Comparison of ENCODE assay signal across 1 cellular context in the genomic region with DNA sequence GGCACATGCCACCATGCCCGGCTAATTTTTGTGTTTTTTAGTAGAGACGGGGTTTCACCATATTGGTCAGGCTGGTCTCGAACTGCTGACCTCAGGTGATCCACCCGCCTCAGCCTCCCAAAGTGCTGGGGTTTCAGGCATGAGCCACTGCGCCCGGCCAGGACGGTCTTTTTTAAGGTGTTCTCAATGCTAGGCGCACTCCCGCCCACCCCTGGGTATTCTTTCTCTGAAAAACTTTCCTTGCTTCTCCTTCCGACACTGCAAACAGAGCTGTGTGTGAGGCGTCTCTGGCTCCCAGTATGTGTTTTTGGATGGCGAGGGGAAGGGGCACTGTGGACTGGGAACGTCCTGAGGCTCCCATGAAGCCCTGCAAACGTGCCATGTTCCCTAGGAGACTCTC. TPM values are rescaled to one million over a fixed set of nuclear protein-coding genes. Genes with fewer than 3 reads are reported as not detected.
"Had no signal": no experiment of that assay in that cellular context is flagged by ENCODE, and none has a peak within 500 bp of the region (broad histone marks: within the 10 kb centered on the region; RNA-seq: fewer than 3 reads in every experiment).

No MANE protein-coding gene starts in this region.

RNA-seq across cellular contexts. Expression of gene RASL10A, which starts 2.3 kb away (rescaled TPM):
- total RNA-seq: vagina had no signal
